8 cellular contexts compared by ENCODE assay signal in the genomic region with DNA sequence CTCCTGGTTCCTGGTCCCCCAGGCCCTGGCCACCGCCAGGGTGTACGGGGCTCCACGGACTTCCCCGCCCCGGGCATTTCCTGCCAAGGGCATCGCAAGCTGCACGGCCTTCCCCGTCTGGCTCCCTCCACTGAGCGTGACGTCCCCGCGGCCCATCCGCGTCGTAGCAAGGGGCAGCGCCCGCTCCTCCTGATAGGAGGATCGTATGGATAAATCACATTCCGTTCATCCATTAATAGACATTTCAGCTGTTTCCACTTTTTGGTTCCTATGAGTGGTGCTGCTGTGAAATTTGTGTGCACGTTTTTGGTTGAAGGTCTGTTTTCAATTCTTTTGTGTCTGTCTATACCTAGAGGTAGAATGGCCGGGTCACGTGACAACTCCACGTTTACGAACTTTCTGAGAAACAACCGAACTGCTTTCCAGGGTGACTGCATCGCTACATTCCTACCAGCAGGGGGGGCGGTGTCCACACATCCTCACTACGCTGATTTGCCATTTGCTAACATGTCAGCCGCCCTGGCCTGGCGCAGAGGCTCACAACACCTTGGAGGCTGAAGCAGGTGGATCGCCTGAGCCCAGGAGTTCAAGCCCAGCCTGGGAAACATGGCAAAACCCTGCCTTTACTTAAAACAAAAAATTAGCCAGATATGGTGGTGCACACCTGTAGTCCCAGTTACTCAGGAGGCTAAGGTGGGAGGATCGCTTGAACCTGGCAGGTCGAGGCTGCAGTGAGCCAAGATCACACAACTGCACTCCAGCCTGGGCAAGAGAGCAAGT. TPM values are rescaled to one million over a fixed set of nuclear protein-coding genes. Genes with fewer than 3 reads are reported as not detected.
DNase-seq lines count a peak whose midpoint lies in the region; TF ChIP-seq lines count a peak whose summit lies in the region.

No MANE protein-coding gene starts in this region.

- no peak overlapping the region for H3K4me2 ChIP-seq in hepatocyte

- H3K27me3 ChIP-seq in hepatocyte, result no peaks in the 10 kb centered on the region
- peaks cover 0 to 64% (median 9%) of the 10 kb centered on the region in 7 donors for H3K27me3 ChIP-seq in spleen (replicated peaks in 1 of 7)

- intact Hi-C loops in spleen (cut with DNase I; ENCODE audit: low total_unique reads), result no loop called here

- H3K4me3 ChIP-seq in GM12865 (ENCODE audit: low read depth, low read length), result peak overlapping the region; percentile 35
- no peak overlapping the region for H3K4me3 ChIP-seq in hepatocyte
- peak overlapping the region in 1 of 8 donors; percentile 48 for H3K4me3 ChIP-seq in spleen

- TF ChIP-seq CTCF in GM12865 (IDR thresholded peaks at IDR 0.05; ENCODE audit: insufficient read depth, low read depth, low read length, missing control alignments) (peak; percentile 84), hepatocyte (IDR thresholded peaks at IDR 0.05; ENCODE audit: poor library complexity) (peak; percentile 69), spleen (IDR thresholded peaks at IDR 0.05 in 8 of 11, conservative IDR thresholded peaks at IDR 0.05 in 3 of 11) (peak; percentile 77 to 94 (median 88))

- H4K20me1 ChIP-seq in hepatocyte (ENCODE audit: insufficient read depth, poor library complexity, severe bottlenecking), result no peaks in the 10 kb centered on the region

- DNase-seq in GM12865 (ENCODE audit: low read depth) (peak; percentile 86), MV-4-11 (lab: John Stamatoyannopoulos, UW) (peak; percentile 58), anterior cingulate cortex (lab: John Stamatoyannopoulos, UW) (peak in 47 of 58 donors; percentile 14 to 82 (median 47)), hepatocyte (ENCODE audit: low spot score) (peak; percentile 77), spleen (peak; percentile 87), amniotic stem cell (lab: John Stamatoyannopoulos, UW) (no peak), ureter (ENCODE audit: low spot score) (no peak)
- DNase-seq in T-helper 2 cell treated with Interferon-gamma antibody and Interleukin-4, amounts not matched to agents 5 μg/mL and 100 μg/mL, for 36 hours (ENCODE audit: low spot score), result peak; percentile 74

- H3K4me1 ChIP-seq in hepatocyte (ENCODE audit: insufficient read depth) (no peaks in the 10 kb centered on the region), spleen (peaks cover 3 to 20% (median 11%) of the 10 kb centered on the region in 6 donors)

- 57% methylated on average over 33 of the region's 33 CpGs for WGBS in hepatocyte (ENCODE audit: low lambda C conversion rate, missing lambda C conversion rate)
- WGBS in spleen, 5 donors, result 21 to 29% (median 24%) methylated on average over 30 to 33 of the region's 33 CpGs

- H3K36me3 ChIP-seq in hepatocyte (replicated peaks; ENCODE audit: insufficient read depth, low read depth) (no peaks in the 10 kb centered on the region), spleen (no peaks in the 10 kb centered on the region)

- no peaks in the 10 kb centered on the region for H3K9me2 ChIP-seq in hepatocyte (replicated peaks; ENCODE audit: insufficient read depth)

- H3K79me2 ChIP-seq in hepatocyte, result no peaks in the 10 kb centered on the region

- H3K27ac Mint-ChIP-seq in T-helper 2 cell treated with Interferon-gamma antibody and Interleukin-4, amounts not matched to agents 5 μg/mL and 100 μg/mL, for 36 hours, result peak overlapping the region; percentile 42

- H2AFZ ChIP-seq in hepatocyte, result no peak overlapping the region

- peaks cover 10% of the 10 kb centered on the region for H3K4me1 Mint-ChIP-seq in T-helper 2 cell treated with Interferon-gamma antibody and Interleukin-4, amounts not matched to agents 5 μg/mL and 100 μg/mL, for 36 hours (ENCODE audit: low read depth)

- peak overlapping the region; percentile 50 for H3K4me3 Mint-ChIP-seq in T-helper 2 cell treated with Interferon-gamma antibody and Interleukin-4, amounts not matched to agents 5 μg/mL and 100 μg/mL, for 36 hours

- H3K9me3 Mint-ChIP-seq in T-helper 2 cell treated with Interferon-gamma antibody and Interleukin-4, amounts not matched to agents 5 μg/mL and 100 μg/mL, for 36 hours, result no peaks in the 10 kb centered on the region

- H3K27me3 Mint-ChIP-seq in T-helper 2 cell treated with Interferon-gamma antibody and Interleukin-4, amounts not matched to agents 5 μg/mL and 100 μg/mL, for 36 hours (ENCODE audit: low read depth), result peaks cover 4% of the 10 kb centered on the region

- no peak for TF ChIP-seq POLR2A in spleen (IDR thresholded peaks at IDR 0.05)

- H3K27ac ChIP-seq in hepatocyte (no peak overlapping the region), spleen (peak overlapping the region in 3 of 8 donors; percentile 23 to 31 (median 30))

- no peaks in the 10 kb centered on the region for H3K36me3 Mint-ChIP-seq in T-helper 2 cell treated with Interferon-gamma antibody and Interleukin-4, amounts not matched to agents 5 μg/mL and 100 μg/mL, for 36 hours (ENCODE audit: low read depth)

- H3K9me3 ChIP-seq in hepatocyte (ENCODE audit: low read depth) (no peaks in the 10 kb centered on the region), spleen (no peaks in the 10 kb centered on the region)

RNA-seq across cellular contexts. Expression of gene KCNQ2, which starts 37.7 kb away (rescaled TPM):
- total RNA-seq in hepatocyte (2.9 and 3.5 TPM in 2 replicates), spleen (1 to 10 TPM in 2 of 7 donors, under 1 TPM in 3, not detected in 2; 0.26 to 3.5 (median 0.65) TPM), ureter (not detected)
- polyA plus RNA-seq in hepatocyte (4.3 and 5.4 TPM in 2 replicates), spleen (under 1 TPM; 0.13 to 0.39 (median 0.39) TPM)

Comparison
In these comparisons a context has a peak if more than half of its experiments do, and no peak if none do; other contexts are left out.
1. DNase-seq: peak in GM12865 (single experiment), MV-4-11 (single experiment), T-helper 2 cell treated with Interferon-gamma antibody and Interleukin-4, amounts not matched to agents 5 μg/mL and 100 μg/mL, for 36 hours (single experiment), anterior cingulate cortex (47 of 58), hepatocyte (single experiment) and spleen (single experiment); none in amniotic stem cell (single experiment) and ureter (single experiment).
2. Peak in every context shown above with its lines, with median percentiles within 50 percentile points of each other: CTCF ChIP-seq.